In genomic region chr3:29186982-29187718, GRCh38 we compare ENCODE assay signal across 11 cellular contexts.
A peak's percentile ranks its signal among the peaks of the same experiment; 100 is the strongest.
DNase-seq lines count a peak whose midpoint lies in the region; ATAC-seq, FAIRE-seq and TF ChIP-seq lines count a peak whose summit lies in the region.
"Had no signal": no experiment of that assay in that cellular context is flagged by ENCODE, and none has a peak within 500 bp of the region (broad histone marks: within the 10 kb centered on the region; RNA-seq: fewer than 3 reads in every experiment).

No MANE protein-coding gene starts in this region.

- no peak for FAIRE-seq in H54 (lab: Jason Lieb, UNC)
- FAIRE-seq: G401.6 had no signal

- H3K4me3 ChIP-seq in astrocyte of the cerebellum (ENCODE audit: low read depth, low read length): no peak overlapping the region
- no peak overlapping the region for H3K4me3 ChIP-seq in stomach

- no peaks in the 10 kb centered on the region for H3K27me3 ChIP-seq in stomach

- in situ Hi-C loops in astrocyte of the cerebellum (cut with HindIII; ENCODE audit: low sequenced_read_pairs): no loop called here

- ATAC-seq in HG02840 (IDR thresholded peaks at IDR 0.05; ENCODE audit: low FRiP score, unreplicated experiment): no peak

- H3K9me3 ChIP-seq in stomach: no peaks in the 10 kb centered on the region

- no peak for TF ChIP-seq RAD21 in Ishikawa (IDR thresholded peaks at IDR 0.05; ENCODE audit: low read depth)

- DNase-seq in ELR (ENCODE audit: low read depth) (peak; percentile 97), astrocyte of the cerebellum (ENCODE audit: low read depth) (peak; percentile 54), myocyte (ENCODE audit: low read depth) (peak; percentile 32), H54 (ENCODE audit: insufficient read length, low spot score) (no peak), iPS-NIHi7 (ENCODE audit: extremely low spot score) (no peak), stomach (no peak)
- DNase-seq: KBM-7, NCI-H69 had no signal

- no peaks in the 10 kb centered on the region for H3K4me1 ChIP-seq in stomach

- no peak for TF ChIP-seq CTCF in astrocyte of the cerebellum (IDR thresholded peaks at IDR 0.05; ENCODE audit: low read depth, low read length, missing control alignments)
- TF ChIP-seq CTCF in stomach (IDR thresholded peaks at IDR 0.05): no peak

- peak; percentile 96 for TF ChIP-seq EP300 in Ishikawa (IDR thresholded peaks at IDR 0.05; ENCODE audit: borderline replicate concordance)
- no peak for TF ChIP-seq EP300 in stomach (IDR thresholded peaks at IDR 0.05)

- intact Hi-C loops in stomach (cut with DNase I; ENCODE audit: low total_unique reads): no loop called here

- no peaks in the 10 kb centered on the region for H3K36me3 ChIP-seq in stomach

- H3K27ac ChIP-seq in stomach: no peak overlapping the region

- WGBS in stomach, 5 donors: 54 to 69% (median 55%) methylated on average over 3 of the region's 3 CpGs

- TF ChIP-seq POLR2A in H54 (IDR thresholded peaks at IDR 0.05; ENCODE audit: low read depth, low read length): no peak
- no peak for TF ChIP-seq POLR2A in stomach (IDR thresholded peaks at IDR 0.05)

TF ChIP-seq in Ishikawa, 13 proteins besides CTCF, POLR2A, EP300 and RAD21:
- TF ChIP-seq NFIC (IDR thresholded peaks at IDR 0.05) (peak; percentile 69), EGR1 (IDR thresholded peaks at IDR 0.05) (no peak), MAX (IDR thresholded peaks at IDR 0.05) (peak; percentile 21; the same call in 1 of the 2 replicates), USF1 (IDR thresholded peaks at IDR 0.05) (no peak), TEAD4 (IDR thresholded peaks at IDR 0.05) (peak; percentile 87), YY1 (IDR thresholded peaks at IDR 0.05; ENCODE audit: low read depth) (no peak), FOXM1 (IDR thresholded peaks at IDR 0.05; ENCODE audit: borderline replicate concordance, low read depth) (peak; percentile 94), ZBTB7A (IDR thresholded peaks at IDR 0.05; ENCODE audit: low read depth) (no peak), TCF12 (IDR thresholded peaks at IDR 0.05; ENCODE audit: low read depth) (peak; percentile 93), TAF1 (IDR thresholded peaks at IDR 0.05; ENCODE audit: low read depth) (no peak), REST (IDR thresholded peaks at IDR 0.05; ENCODE audit: low read depth) (no peak), CREB1 (IDR thresholded peaks at IDR 0.05; ENCODE audit: low read depth) (no peak), CEBPB (IDR thresholded peaks at IDR 0.05) (peak; percentile 48)

Comparison
In these comparisons a context has a peak if more than half of its experiments do, and no peak if none do; other contexts are left out.
1. DNase-seq: peak in ELR (single experiment), astrocyte of the cerebellum (single experiment) and myocyte (single experiment); none in H54 (single experiment), iPS-NIHi7 (single experiment) and stomach (single experiment).